In the genomic region with DNA sequence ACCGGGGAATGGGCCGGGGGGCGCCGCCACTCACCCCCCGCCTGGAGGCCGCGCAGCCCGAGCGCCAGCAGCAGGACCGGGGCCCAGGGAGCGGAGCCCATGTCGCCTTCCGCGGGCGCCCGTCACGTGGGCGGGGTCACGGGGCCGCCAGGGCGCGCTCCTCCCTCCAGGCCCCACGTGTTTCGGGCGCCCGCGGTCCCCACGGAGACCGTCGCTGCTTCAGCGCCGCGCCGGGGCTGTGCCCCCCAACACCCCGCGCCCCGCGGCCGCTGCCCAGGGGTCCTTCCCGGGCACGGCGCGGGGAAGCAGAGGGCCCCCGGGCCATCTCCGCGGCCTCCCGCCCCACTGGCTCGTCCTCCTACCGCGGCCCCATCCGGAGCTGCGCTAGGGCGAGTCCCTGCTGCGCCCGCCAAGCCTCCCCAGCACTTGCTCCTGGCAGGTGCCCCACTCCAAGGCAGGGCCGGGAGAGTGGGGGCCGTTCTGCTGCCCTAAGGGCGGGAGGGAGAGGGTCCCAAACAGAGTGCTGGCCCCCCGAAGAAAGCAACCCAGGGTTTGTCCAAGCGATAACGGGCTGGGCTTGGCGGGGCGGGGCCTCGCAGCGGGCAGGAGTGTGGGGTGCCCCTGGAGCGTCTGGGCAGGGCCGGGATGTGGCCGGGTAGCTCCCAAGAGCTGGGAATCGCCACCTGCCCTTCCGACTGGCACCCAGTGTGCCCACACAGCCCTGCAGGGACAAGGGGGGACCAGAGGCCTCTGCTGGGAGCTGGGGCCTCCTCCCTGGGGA, we compare ENCODE assay signal across 8 cellular contexts. TPM values are rescaled to one million over a fixed set of nuclear protein-coding genes. Genes with fewer than 3 reads are reported as not detected.
DNase-seq lines count a peak whose midpoint lies in the region; ATAC-seq, FAIRE-seq and TF ChIP-seq lines count a peak whose summit lies in the region.

A gene (minus strand): TSS at position 121 of the 781 bp plus-strand sequence. CDS start 20 bp downstream, at position 101.

- BruUV-seq in GM12878 (replicated peaks; lab: Mats Ljungman, UMichigan), result no TSS peak

- H3K79me2 ChIP-seq in GM12878 (ENCODE audit: control insufficient read depth, insufficient read depth, low read length), result peaks cover 2% of the 10 kb centered on the region

- H3K4me3 ChIP-seq in GM12878 (peak within 1 kb of the TSS; percentile 70), iPS-15b (ENCODE audit: low read depth, low read length) (peak within 1 kb of the TSS; percentile 22), skin epidermis (peak within 1 kb of the TSS; percentile 60 to 91 (median 74))

- peak within 1 kb of the TSS; percentile 83 for H2AFZ ChIP-seq in GM12878 (ENCODE audit: control insufficient read depth, low read depth, low read length)

- TF ChIP-seq EP300 in GM12878 (IDR thresholded peaks at IDR 0.05; ENCODE audit: borderline replicate concordance in 1 of 2, control insufficient read depth in 1 of 2, low read depth in 2 of 2, low read length in 2 of 2), result no peak

- RAD21 ChIA-PET in GM12878 (lab: Charles Lee; ENCODE audit: unreplicated experiment), result interaction anchor here (0.7 to 1.3 kb wide), 8 partner anchors 19 to 122 kb away, joined by 3 to 9 read pairs (median 4); a partner anchor contains a TSS

- TF ChIP-seq CTCF in GM12878 (IDR thresholded peaks at IDR 0.05 in 2 of 3, conservative IDR thresholded peaks at IDR 0.05 in 1 of 3; ENCODE audit: control insufficient read depth in 2 of 3, extremely low read depth in 1 of 3, insufficient read depth in 1 of 3, low read depth in 3 of 3, low read length in 3 of 3), result no peak

- peak; percentile 44 for FAIRE-seq in GM12878 (lab: Jason Lieb, UNC)

- in situ Hi-C loops in Caki2 (cut with HindIII; ENCODE audit: low pct_unique_long_range_greater_than_20kb, low sequenced_read_pairs), result no loop called here
- in situ Hi-C loops in GM12878 (cut with MboI), result no loop called here

- ATAC-seq in GM21390 (IDR thresholded peaks at IDR 0.05; ENCODE audit: unreplicated experiment), result peak; percentile 64
- ATAC-seq in GM12878, result peak; percentile 97

- peaks cover 4 to 17% of the 10 kb centered on the region in 2 experiments; a peak in 3 of 4 replicates for H3K36me3 ChIP-seq in GM12878 (ENCODE audit: control insufficient read depth in 2 of 2, insufficient read depth in 2 of 2, low read length in 1 of 2)
- H3K36me3 ChIP-seq in iPS-15b (ENCODE audit: control insufficient read depth, insufficient read depth, low read length), result no peaks in the 10 kb centered on the region

- no peak for TF ChIP-seq RAD21 in GM12878 (IDR thresholded peaks at IDR 0.05; ENCODE audit: insufficient read depth, low read depth, low read length)

- H3K9me3 ChIP-seq in GM12878 (replicated peaks; ENCODE audit: control insufficient read depth, insufficient read depth, low read length) (no peaks in the 10 kb centered on the region), iPS-15b (ENCODE audit: control insufficient read depth, insufficient read depth, low read length) (no peaks in the 10 kb centered on the region)

- intact Hi-C loops in GM12878 (cut with micrococcal nuclease; ENCODE audit: unreplicated experiment), result loop anchor here (5.0 kb wide), 2 partner anchors 37 to 48 kb away; no protein-coding TSS in a partner anchor

- TF ChIP-seq POLR2A in GM12878 (IDR thresholded peaks at IDR 0.05; ENCODE audit: low read depth, low read length), result peak; percentile 87

- SMC1A ChIA-PET in GM12878 (lab: Charles Lee; ENCODE audit: uncharacterized antibody, unreplicated experiment), result interaction anchor here (0.8 to 1.3 kb wide), 6 partner anchors 18 to 113 kb away, joined by 3 to 5 read pairs (median 3); a partner anchor contains a TSS

- H3K27me3 ChIP-seq in GM12878 (replicated peaks in 1 of 2; ENCODE audit: control insufficient read depth in 2 of 2, insufficient read depth in 2 of 2, low read length in 1 of 2), result no peaks in the 10 kb centered on the region
- peaks cover 22% of the 10 kb centered on the region for H3K27me3 ChIP-seq in iPS-15b (ENCODE audit: control insufficient read depth, insufficient read depth, low read length)

- POLR2A ChIA-PET in GM12878 (lab: Charles Lee), result interaction anchor here (1.1 to 1.5 kb wide), 4 partner anchors 12 to 120 kb away, joined by 3 to 16 read pairs (median 4); a partner anchor contains a TSS

- peak within 1 kb of the TSS; percentile 58; the same call in 1 of the 2 replicates for H3K27ac ChIP-seq in GM12878 (ENCODE audit: control insufficient read depth, insufficient read depth)
- peak within 1 kb of the TSS in 20 of 21 experiments; percentile 9 to 85 (median 72) for H3K27ac ChIP-seq in skin epidermis

- CTCF ChIA-PET in GM12878 (lab: Yijun Ruan, JAX), result interaction anchor here (0.6 to 1.8 kb wide), 7 partner anchors 19 to 167 kb away, joined by 3 to 7 read pairs (median 6); a partner anchor contains a TSS

- H3K4me2 ChIP-seq in GM12878 (ENCODE audit: control insufficient read depth, insufficient read depth), result peak within 1 kb of the TSS; percentile 84; the same call in 1 of the 2 replicates

- DNase-seq in Caki2 (ENCODE audit: low read depth), result peak; percentile 52
- peak; percentile 31 to 46 for DNase-seq in Kasumi-1 (lab: John Stamatoyannopoulos, UW)
- peak; percentile 35 for DNase-seq in T1000 (lab: John Stamatoyannopoulos, UW)
- no peak for DNase-seq in GM12878 (ENCODE audit: low read depth, low spot score)
- DNase-seq in DMS153 (lab: John Stamatoyannopoulos, UW), result no peak

- WGBS in GM12878 (ENCODE audit: insufficient coverage, insufficient replicate concordance, low lambda C conversion rate, missing lambda C conversion rate), result 2% methylated on average over 53 of the region's 70 CpGs

- H4K20me1 ChIP-seq in GM12878 (ENCODE audit: control insufficient read depth, insufficient read depth), result no peaks in the 10 kb centered on the region

- peaks cover 6% of the 10 kb centered on the region; the same call in 1 of the 2 replicates for H3K4me1 ChIP-seq in GM12878 (ENCODE audit: control insufficient read depth, insufficient read depth, low read length)
- no peaks in the 10 kb centered on the region for H3K4me1 ChIP-seq in iPS-15b (ENCODE audit: control insufficient read depth, insufficient read depth, low read length)

- H3K9ac ChIP-seq in GM12878 (ENCODE audit: control insufficient read depth, insufficient read depth, low read length) (peak within 1 kb of the TSS; percentile 61), iPS-15b (ENCODE audit: low read depth, low read length) (no peak within 1 kb of the TSS)

TF ChIP-seq in GM12878, 131 proteins besides CTCF, POLR2A, EP300 and RAD21 (continues in another document):
- TF ChIP-seq BACH1 (IDR thresholded peaks at IDR 0.05; ENCODE audit: borderline replicate concordance) (peak; percentile 84), TCF12 (IDR thresholded peaks at IDR 0.05; ENCODE audit: low read depth, low read length) (no peak), ETV6 (conservative IDR thresholded peaks at IDR 0.05 in 1 of 2, IDR thresholded peaks at IDR 0.05 in 1 of 2; ENCODE audit: borderline replicate concordance in 1 of 2, low read depth in 1 of 2) (no peak), SIX5 (IDR thresholded peaks at IDR 0.05; ENCODE audit: low read depth, low read length, severe bottlenecking) (no peak), EZH2 (IDR thresholded peaks at IDR 0.05; ENCODE audit: borderline replicate concordance, control insufficient read depth, low read depth, low read length) (no peak), GATAD2B (conservative IDR thresholded peaks at IDR 0.05; ENCODE audit: low read depth) (peak; percentile 94), MEF2B (IDR thresholded peaks at IDR 0.05; ENCODE audit: partially characterized antibody, poor library complexity, severe bottlenecking) (no peak), HDAC6 (IDR thresholded peaks at IDR 0.05; ENCODE audit: unreplicated experiment) (peak; percentile 26), RAD51 (IDR thresholded peaks at IDR 0.05) (peak; percentile 88)

RNA-seq across cellular contexts. Expression of the gene that starts here (rescaled TPM):
- 118 and 163 TPM in 2 replicates for total RNA-seq in Caki2 (2014; rRNA removed; shearing (Covaris generic); ENCODE audit: low replicate concordance)
- 114 and 118 TPM in 2 replicates for total RNA-seq in GM12878 (2013; cell fraction: nucleolus; rRNA removed)
- total RNA-seq in GM12878 (2014; rRNA removed) (164 and 177 TPM in 2 replicates), GM12878 (2014; rRNA removed; fragmentation: Illumina TruSeq; extraction: Trizol) (64.3 and 71.9 TPM in 2 replicates), GM12878 (2021) (227 and 245 TPM in 2 replicates)
- 21.4 TPM for polyA plus RNA-seq in GM12878 (2011; ENCODE audit: low read depth)
- polyA plus RNA-seq in GM12878 (2011; rRNA removed) (35.2 and 84.8 TPM in 2 replicates), GM12878 (2014; fragmentation: Illumina TruSeq; extraction: Trizol) (9.2 and 24.8 TPM in 2 replicates), GM12878 (2014; fragmentation: Nextera tagmentation; extraction: Ambion mirVana) (10 to 100 TPM in 1 of 2 experiments, under 1 TPM in 1; 0.68 to 10.0 TPM), GM12878 (2014; rRNA removed) (225 and 260 TPM in 2 replicates), GM12878 (2016; fragmentation: Nextera tagmentation; extraction: Ambion mirVana) (100 to 1,000 TPM; 128 to 150 TPM)
- 104 and 181 TPM in 2 replicates for polyA plus RNA-seq in GM12878 (2011; cell fraction: cytosol; rRNA removed)
- 1,163 and 1,192 TPM in 2 replicates for polyA plus RNA-seq in GM12878 (2011; cell fraction: nucleus; rRNA removed)
- polyA plus RNA-seq in GM12878 (2012), result 161 and 188 TPM in 2 replicates
- 34.5 and 75.5 TPM in 2 replicates for polyA minus RNA-seq in GM12878 (2011; rRNA and poly(A)+ RNA removed)
- 51.9 and 52.8 TPM in 2 replicates for polyA minus RNA-seq in GM12878 (2011; cell fraction: cytosol; rRNA and poly(A)+ RNA removed)
- polyA minus RNA-seq in GM12878 (2011; cell fraction: nucleus; rRNA and poly(A)+ RNA removed), result 76.9 and 111 TPM in 2 replicates

Comparison
In these comparisons a context has a peak if more than half of its experiments do, and no peak if none do; other contexts are left out.
1. DNase-seq: peak in Caki2 (single experiment), Kasumi-1 (2 of 2) and T1000 (single experiment); none in GM12878 (single experiment) and DMS153 (single experiment).
2. H3K4me3 ChIP-seq: peak in every context shown above with its lines; median percentile 74 in skin epidermis; 70 in GM12878; 22 in iPS-15b.